In the genomic region with DNA sequence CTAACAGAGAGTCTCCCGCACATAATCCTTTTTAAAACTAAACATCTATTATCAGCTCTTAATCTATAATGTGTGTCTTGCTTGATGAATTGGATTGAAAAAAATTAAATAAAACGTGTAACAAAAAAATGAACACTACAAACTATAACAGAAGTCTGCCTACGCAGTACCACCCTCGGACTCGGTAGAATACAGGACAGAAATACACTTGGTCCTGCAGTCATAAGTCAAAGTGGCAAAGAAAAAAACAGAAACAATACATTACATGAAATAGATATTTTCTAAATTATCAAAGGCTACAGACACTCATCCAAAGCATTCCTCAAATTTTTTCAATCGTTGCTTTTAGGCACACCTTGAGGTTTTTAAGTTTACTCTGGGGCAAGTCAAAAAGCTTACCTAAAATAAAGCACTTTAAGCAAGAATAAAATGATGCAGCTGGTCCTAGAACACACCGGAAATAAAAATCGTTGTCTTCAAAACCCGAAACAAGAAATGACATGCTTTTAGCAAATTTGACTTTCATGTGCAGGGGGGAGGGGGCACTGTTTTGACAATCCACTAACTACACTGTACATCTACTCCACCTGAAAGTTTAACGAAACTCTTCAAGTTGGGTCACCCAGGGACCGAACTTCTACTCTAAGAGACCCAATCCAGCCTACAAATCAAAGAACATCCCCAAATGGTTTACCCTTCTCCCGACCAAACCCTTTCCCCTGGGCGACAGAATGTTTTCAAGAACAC, we compare ENCODE assay signal across 8 cellular contexts. TPM values are rescaled to one million over a fixed set of nuclear protein-coding genes. Genes with fewer than 3 reads are reported as not detected.
DNase-seq lines count a peak whose midpoint lies in the region; ATAC-seq and TF ChIP-seq lines count a peak whose summit lies in the region.

No MANE protein-coding gene starts in this region.

- no peaks in the 10 kb centered on the region for H3K36me3 ChIP-seq in HCT116 (ENCODE audit: control insufficient read depth in 1 of 2, insufficient read depth in 2 of 2, low read length in 2 of 2)
- H3K36me3 ChIP-seq in osteoblast (ENCODE audit: insufficient read depth, low read length), result no peaks in the 10 kb centered on the region

- H2AFZ ChIP-seq in HCT116 (ENCODE audit: low read depth, low read length, poor library complexity, severe bottlenecking) (no peak overlapping the region), osteoblast (ENCODE audit: low read length) (peak overlapping the region; percentile 82)

- no peaks in the 10 kb centered on the region for H3K9me2 ChIP-seq in HCT116 (ENCODE audit: insufficient read depth)

- peak overlapping the region; percentile 88 for H3K27ac Mint-ChIP-seq in activated B cell treated with CpG ODN at 0.5 μM for 24 hours

- CTCF ChIA-PET in HCT116 (lab: Charles Lee) (no interaction called here), activated B cell treated with CpG ODN at 0.5 μM for 24 hours (lab: Charles Lee) (interaction anchor here (3.0 kb wide), 1 partner anchor 23 kb away, joined by 19 read pairs; a partner anchor contains a TSS)

- TF ChIP-seq CTCF in C4-2B (conservative IDR thresholded peaks at IDR 0.05) (no peak), HCT116 (IDR thresholded peaks at IDR 0.05 in 2 of 3, conservative IDR thresholded peaks at IDR 0.05 in 1 of 3; ENCODE audit: borderline replicate concordance in 1 of 3, insufficient read depth in 1 of 3, low read depth in 2 of 3, low read length in 2 of 3) (no peak), activated B cell treated with CpG ODN at 0.5 μM for 24 hours (IDR thresholded peaks at IDR 0.05) (no peak), epithelial cell of esophagus (IDR thresholded peaks at IDR 0.05; ENCODE audit: insufficient read depth, low read depth, low read length, missing control alignments) (no peak), osteoblast (IDR thresholded peaks at IDR 0.05; ENCODE audit: extremely low read depth, low read depth, low read length) (no peak)

- DNase-seq in HCT116 (ENCODE audit: low read depth, low spot score), result no peak
- DNase-seq in activated B cell treated with CpG ODN at 0.5 μM for 24 hours, result no peak
- DNase-seq in epithelial cell of esophagus (ENCODE audit: low read depth), result no peak
- DNase-seq in osteoblast (ENCODE audit: insufficient read length, low spot score, missing footprints), result peak; percentile 60
- DNase-seq in SHP77 (lab: John Stamatoyannopoulos, UW), result no peak
- no peak for DNase-seq in NCI-H1417 treated with DMSO at 0.1 percent for 48 hours (lab: John Stamatoyannopoulos, UW)
- no peak for DNase-seq in H4 (ENCODE audit: low spot score)

- no peak for TF ChIP-seq RAD21 in HCT116 (IDR thresholded peaks at IDR 0.05; ENCODE audit: low read depth)

- H3K79me2 ChIP-seq in HCT116 (ENCODE audit: insufficient read depth, low read length), result peaks cover 58% of the 10 kb centered on the region
- peaks cover 58% of the 10 kb centered on the region for H3K79me2 ChIP-seq in osteoblast (ENCODE audit: insufficient read depth, low read length)

- BruUV-seq in HCT116 (replicated peaks; lab: Mats Ljungman, UMichigan), result TSS peak; percentile 58

- H3K27me3 ChIP-seq in HCT116 (ENCODE audit: insufficient read depth, low read length), result no peaks in the 10 kb centered on the region
- no peaks in the 10 kb centered on the region for H3K27me3 ChIP-seq in osteoblast (ENCODE audit: insufficient read depth, low read length)

- POLR2A ChIA-PET in HCT116 (lab: Charles Lee), result no interaction called here
- POLR2A ChIA-PET in activated B cell treated with CpG ODN at 0.5 μM for 24 hours (lab: Charles Lee), result interaction anchor here (1.2 to 2.1 kb wide), 3 partner anchors 10 to 22 kb away, joined by 3 to 37 read pairs (median 14); a partner anchor contains a TSS

- H4K20me1 ChIP-seq in HCT116 (ENCODE audit: insufficient read depth), result no peaks in the 10 kb centered on the region
- H4K20me1 ChIP-seq in osteoblast (ENCODE audit: insufficient read depth, low read length), result peaks cover 15% of the 10 kb centered on the region

- H3K4me1 ChIP-seq in HCT116 (ENCODE audit: control insufficient read depth in 1 of 2, insufficient read depth in 2 of 2, low read length in 2 of 2) (peaks cover 10 to 18% of the 10 kb centered on the region in 2 experiments), osteoblast (ENCODE audit: insufficient read depth, low read length) (peaks cover 14% of the 10 kb centered on the region)

- H3K9me3 ChIP-seq in HCT116 (ENCODE audit: control insufficient read depth in 1 of 2, insufficient read depth in 1 of 2, low read depth in 1 of 2, low read length in 2 of 2) (no peaks in the 10 kb centered on the region), osteoblast (ENCODE audit: low read depth, low read length) (no peaks in the 10 kb centered on the region)

- peaks cover 53% of the 10 kb centered on the region for H3K4me1 Mint-ChIP-seq in activated B cell treated with CpG ODN at 0.5 μM for 24 hours

- H3K4me2 ChIP-seq in HCT116 (ENCODE audit: low read length) (peak overlapping the region; percentile 98), osteoblast (ENCODE audit: insufficient read depth, low read length) (peak overlapping the region; percentile 98)

- RAD21 ChIA-PET in HCT116 (lab: Charles Lee; ENCODE audit: low non-redundant PET in 1 of 2, low total read pairs in 2 of 2, uncharacterized antibody in 2 of 2, unreplicated experiment in 2 of 2), result no interaction called here

- peak overlapping the region; percentile 81 for H3K9ac ChIP-seq in HCT116 (ENCODE audit: low read length)

- no peaks in the 10 kb centered on the region for H3K27me3 Mint-ChIP-seq in activated B cell treated with CpG ODN at 0.5 μM for 24 hours

- peaks cover 9% of the 10 kb centered on the region for H3K36me3 Mint-ChIP-seq in activated B cell treated with CpG ODN at 0.5 μM for 24 hours (ENCODE audit: low read depth)

- H3K4me3 ChIP-seq in HCT116 (replicated peaks in 1 of 2; ENCODE audit: low read depth in 1 of 2, low read length in 2 of 2) (peak overlapping the region; percentile 89 to 94), epithelial cell of esophagus (ENCODE audit: low read length) (peak overlapping the region; percentile 91), osteoblast (ENCODE audit: insufficient read depth, low read length) (peak overlapping the region; percentile 96)

- H3K27ac ChIP-seq in C4-2B (peak overlapping the region; percentile 90), HCT116 (ENCODE audit: low read depth, low read length) (peak overlapping the region; percentile 94), osteoblast (ENCODE audit: low read depth, low read length) (peak overlapping the region; percentile 61)

- H3K9me3 Mint-ChIP-seq in activated B cell treated with CpG ODN at 0.5 μM for 24 hours, result no peaks in the 10 kb centered on the region

- intact Hi-C loops in HCT116 (cut with micrococcal nuclease) (no loop called here), activated B cell treated with CpG ODN at 0.5 μM for 24 hours (cut with micrococcal nuclease) (loop anchor here (2.0 kb wide), 3 partner anchors 33 to 939 kb away; no protein-coding TSS in a partner anchor)

- ATAC-seq in HCT116, result no peak
- ATAC-seq in activated B cell treated with CpG ODN at 0.5 μM for 24 hours (ENCODE audit: low read depth), result no peak

- peak overlapping the region; percentile 96 for H3K4me3 Mint-ChIP-seq in activated B cell treated with CpG ODN at 0.5 μM for 24 hours

- no peak for TF ChIP-seq POLR2A in HCT116 (IDR thresholded peaks at IDR 0.05; ENCODE audit: borderline replicate concordance, extremely low read depth, insufficient read depth, insufficient read length)

TF ChIP-seq in HCT116, 20 proteins besides CTCF, POLR2A, EP300 and RAD21 (continues in another document):
- no peak for TF ChIP-seq ZFX (IDR thresholded peaks at IDR 0.05)
- TF ChIP-seq CBX3 (IDR thresholded peaks at IDR 0.05; ENCODE audit: low read depth), result no peak
- no peak for TF ChIP-seq ZNF274 (IDR thresholded peaks at IDR 0.05; ENCODE audit: low read depth, low read length)
- TF ChIP-seq, protein P1, sequence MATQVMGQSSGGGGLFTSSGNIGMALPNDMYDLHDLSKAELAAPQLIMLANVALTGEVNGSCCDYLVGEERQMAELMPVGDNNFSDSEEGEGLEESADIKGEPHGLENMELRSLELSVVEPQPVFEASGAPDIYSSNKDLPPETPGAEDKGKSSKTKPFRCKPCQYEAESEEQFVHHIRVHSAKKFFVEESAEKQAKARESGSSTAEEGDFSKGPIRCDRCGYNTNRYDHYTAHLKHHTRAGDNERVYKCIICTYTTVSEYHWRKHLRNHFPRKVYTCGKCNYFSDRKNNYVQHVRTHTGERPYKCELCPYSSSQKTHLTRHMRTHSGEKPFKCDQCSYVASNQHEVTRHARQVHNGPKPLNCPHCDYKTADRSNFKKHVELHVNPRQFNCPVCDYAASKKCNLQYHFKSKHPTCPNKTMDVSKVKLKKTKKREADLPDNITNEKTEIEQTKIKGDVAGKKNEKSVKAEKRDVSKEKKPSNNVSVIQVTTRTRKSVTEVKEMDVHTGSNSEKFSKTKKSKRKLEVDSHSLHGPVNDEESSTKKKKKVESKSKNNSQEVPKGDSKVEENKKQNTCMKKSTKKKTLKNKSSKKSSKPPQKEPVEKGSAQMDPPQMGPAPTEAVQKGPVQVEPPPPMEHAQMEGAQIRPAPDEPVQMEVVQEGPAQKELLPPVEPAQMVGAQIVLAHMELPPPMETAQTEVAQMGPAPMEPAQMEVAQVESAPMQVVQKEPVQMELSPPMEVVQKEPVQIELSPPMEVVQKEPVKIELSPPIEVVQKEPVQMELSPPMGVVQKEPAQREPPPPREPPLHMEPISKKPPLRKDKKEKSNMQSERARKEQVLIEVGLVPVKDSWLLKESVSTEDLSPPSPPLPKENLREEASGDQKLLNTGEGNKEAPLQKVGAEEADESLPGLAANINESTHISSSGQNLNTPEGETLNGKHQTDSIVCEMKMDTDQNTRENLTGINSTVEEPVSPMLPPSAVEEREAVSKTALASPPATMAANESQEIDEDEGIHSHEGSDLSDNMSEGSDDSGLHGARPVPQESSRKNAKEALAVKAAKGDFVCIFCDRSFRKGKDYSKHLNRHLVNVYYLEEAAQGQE (IDR thresholded peaks at IDR 0.05; ENCODE audit: low read depth), result no peak
- TF ChIP-seq, protein P2, sequence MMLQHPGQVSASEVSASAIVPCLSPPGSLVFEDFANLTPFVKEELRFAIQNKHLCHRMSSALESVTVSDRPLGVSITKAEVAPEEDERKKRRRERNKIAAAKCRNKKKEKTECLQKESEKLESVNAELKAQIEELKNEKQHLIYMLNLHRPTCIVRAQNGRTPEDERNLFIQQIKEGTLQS (IDR thresholded peaks at IDR 0.05), result no peak
- TF ChIP-seq, protein P3, sequence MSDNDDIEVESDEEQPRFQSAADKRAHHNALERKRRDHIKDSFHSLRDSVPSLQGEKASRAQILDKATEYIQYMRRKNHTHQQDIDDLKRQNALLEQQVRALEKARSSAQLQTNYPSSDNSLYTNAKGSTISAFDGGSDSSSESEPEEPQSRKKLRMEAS (IDR thresholded peaks at IDR 0.05), result peak; percentile 21; the same call in 1 of the 2 replicates

RNA-seq across cellular contexts. Expression of a gene that starts 1.3 kb away (rescaled TPM):
- 158 TPM for total RNA-seq in HCT116 (2021; ENCODE audit: unreplicated experiment)
- polyA plus RNA-seq in HCT116 (2012), result 87.7 and 88.1 TPM in 2 replicates
- 87.7 and 91.6 TPM in 2 replicates for total RNA-seq in activated B cell treated with CpG ODN at 0.5 μM for 24 hours
- 122 and 137 TPM in 2 replicates for total RNA-seq in osteoblast
- 37.4 and 58.3 TPM in 2 replicates for total RNA-seq in H4 (2014; rRNA removed; shearing (Covaris generic))

RNA-seq across cellular contexts. Expression of a gene that starts 22.9 kb away (rescaled TPM):
- total RNA-seq in HCT116 (2021; ENCODE audit: unreplicated experiment) (17.6 TPM), activated B cell treated with CpG ODN at 0.5 μM for 24 hours (5.8 and 6.2 TPM in 2 replicates), osteoblast (19.9 and 20.3 TPM in 2 replicates)
- polyA plus RNA-seq in HCT116 (2012), result 5.1 and 6.9 TPM in 2 replicates
- 2.5 and 3.4 TPM in 2 replicates for total RNA-seq in H4 (2014; rRNA removed; shearing (Covaris generic))
